Comparison of ENCODE assay signal across 1 cellular context in genomic region chr17:80772906-80773242, GRCh38.
TF ChIP-seq lines count a peak whose summit lies in the region.

No MANE protein-coding gene starts in this region.

TF ChIP-seq in IMR-90, 13 proteins besides CTCF, POLR2A, EP300 and RAD21 (continued from another document):
- TF ChIP-seq USF2 (IDR thresholded peaks at IDR 0.05; ENCODE audit: low read depth, low read length): no peak
- no peak for TF ChIP-seq CHD1 (IDR thresholded peaks at IDR 0.05; ENCODE audit: low read depth, low read length)
- no peak for TF ChIP-seq FOS (IDR thresholded peaks at IDR 0.05; ENCODE audit: low read depth, low read length)
- no peak for TF ChIP-seq RCOR1 (IDR thresholded peaks at IDR 0.05; ENCODE audit: insufficient replicate concordance, low read length)
- TF ChIP-seq MAZ (IDR thresholded peaks at IDR 0.05; ENCODE audit: borderline replicate concordance, low read depth, low read length): no peak
- TF ChIP-seq ELK1 (IDR thresholded peaks at IDR 0.05; ENCODE audit: borderline replicate concordance, low read depth, low read length): no peak
